ENCODE assay signal across 1 cellular context in genomic region chr1:10430216-10431064, GRCh38.
TF ChIP-seq lines count a peak whose summit lies in the region.

CENPS (plus strand) TSS chr1:10430433; CDS start chr1:10430518, 85 bp downstream.

TF ChIP-seq in HepG2, 621 proteins besides CTCF, POLR2A, EP300 and RAD21 (continued from another document and continues in another):
- TF ChIP-seq ZUFSP (CRISPR knock-in tag; IDR thresholded peaks at IDR 0.05; ENCODE audit: borderline replicate concordance): no peak
- peak; percentile 99 for TF ChIP-seq ZNF878 (CRISPR knock-in tag; IDR thresholded peaks at IDR 0.05)
- TF ChIP-seq ZNF441 (CRISPR knock-in tag; IDR thresholded peaks at IDR 0.05; ENCODE audit: borderline replicate concordance): peak; percentile 55; the same call in 1 of the 2 replicates
- no peak for TF ChIP-seq NONO (IDR thresholded peaks at IDR 0.05)
- peak; percentile 99 for TF ChIP-seq NONO (CRISPR knock-in tag; conservative IDR thresholded peaks at IDR 0.05)
- TF ChIP-seq HHEX (CRISPR knock-in tag; IDR thresholded peaks at IDR 0.05): no peak
- peak; percentile 2; the same call in 1 of the 2 replicates for TF ChIP-seq TBX3 (IDR thresholded peaks at IDR 0.05; ENCODE audit: borderline replicate concordance)
- TF ChIP-seq ZNF580 (CRISPR knock-in tag; IDR thresholded peaks at IDR 0.05; ENCODE audit: borderline replicate concordance, low read depth): peak; percentile 71
- TF ChIP-seq NFATC3 (CRISPR knock-in tag; IDR thresholded peaks at IDR 0.05): peak; percentile 80; the same call in 1 of the 2 replicates
- TF ChIP-seq POLR2AphosphoS5 (IDR thresholded peaks at IDR 0.05; ENCODE audit: low read depth, low read length): peak; percentile 74
- TF ChIP-seq ZBED4 (CRISPR knock-in tag; IDR thresholded peaks at IDR 0.05; ENCODE audit: borderline replicate concordance): peak; percentile 21; the same call in 1 of the 2 replicates
- TF ChIP-seq ZBTB39 (CRISPR knock-in tag; IDR thresholded peaks at IDR 0.05): peak; percentile 79
- TF ChIP-seq ZNF839 (CRISPR knock-in tag; IDR thresholded peaks at IDR 0.05; ENCODE audit: borderline replicate concordance): no peak
- no peak for TF ChIP-seq PRDM10 (CRISPR knock-in tag; IDR thresholded peaks at IDR 0.05; ENCODE audit: low read depth)
- TF ChIP-seq ATF4 (CRISPR knock-in tag; IDR thresholded peaks at IDR 0.05): peak in 1 of 2 experiments; percentile 85; a peak in 2 of 4 replicates
- TF ChIP-seq SUZ12 (IDR thresholded peaks at IDR 0.05; ENCODE audit: low read depth, low read length): peak; percentile 38; the same call in 1 of the 2 replicates
- TF ChIP-seq BORCS8-MEF2B (CRISPR knock-in tag; IDR thresholded peaks at IDR 0.05): peak; percentile 99
- peak; percentile 84 for TF ChIP-seq IKZF5 (CRISPR knock-in tag; IDR thresholded peaks at IDR 0.05)
- TF ChIP-seq THAP7 (CRISPR knock-in tag; IDR thresholded peaks at IDR 0.05): peak; percentile 87; the same call in 1 of the 2 replicates
- TF ChIP-seq ZSCAN30 (CRISPR knock-in tag; IDR thresholded peaks at IDR 0.05): no peak
- TF ChIP-seq SP1 (IDR thresholded peaks at IDR 0.05): no peak
- peak; percentile 70 for TF ChIP-seq SP1 (CRISPR knock-in tag; IDR thresholded peaks at IDR 0.05)
- TF ChIP-seq ZNF782 (CRISPR knock-in tag; IDR thresholded peaks at IDR 0.05; ENCODE audit: borderline replicate concordance): peak; percentile 90; the same call in 1 of the 2 replicates
- peak; percentile 72 for TF ChIP-seq MED8 (CRISPR knock-in tag; IDR thresholded peaks at IDR 0.05; ENCODE audit: insufficient replicate concordance)
- TF ChIP-seq ZNF136 (CRISPR knock-in tag; IDR thresholded peaks at IDR 0.05; ENCODE audit: low read depth): no peak; the same call in 1 of the 2 replicates
- peak; percentile 89 for TF ChIP-seq ZNF343 (CRISPR knock-in tag; IDR thresholded peaks at IDR 0.05)
- TF ChIP-seq SMC3 (IDR thresholded peaks at IDR 0.05; ENCODE audit: low read length): peak; percentile 53; the same call in 1 of the 2 replicates
- peak; percentile 99 for TF ChIP-seq ZNF724P (CRISPR knock-in tag; IDR thresholded peaks at IDR 0.05; ENCODE audit: borderline replicate concordance)
- peak; percentile 98 for TF ChIP-seq DZIP1 (CRISPR knock-in tag; IDR thresholded peaks at IDR 0.05)
- TF ChIP-seq NAIF1 (CRISPR knock-in tag; IDR thresholded peaks at IDR 0.05; ENCODE audit: borderline replicate concordance): no peak
- TF ChIP-seq ZNF230 (CRISPR knock-in tag; IDR thresholded peaks at IDR 0.05): peak; percentile 91
- TF ChIP-seq AKNA (CRISPR knock-in tag; IDR thresholded peaks at IDR 0.05; ENCODE audit: borderline replicate concordance): no peak
- TF ChIP-seq RARA (CRISPR knock-in tag; IDR thresholded peaks at IDR 0.05): peak; percentile 24
- peak; percentile 96; the same call in 1 of the 2 replicates for TF ChIP-seq ZNF253 (CRISPR knock-in tag; IDR thresholded peaks at IDR 0.05; ENCODE audit: borderline replicate concordance)
